Comparison of ENCODE assay signal across 27 cellular contexts in the genomic region with DNA sequence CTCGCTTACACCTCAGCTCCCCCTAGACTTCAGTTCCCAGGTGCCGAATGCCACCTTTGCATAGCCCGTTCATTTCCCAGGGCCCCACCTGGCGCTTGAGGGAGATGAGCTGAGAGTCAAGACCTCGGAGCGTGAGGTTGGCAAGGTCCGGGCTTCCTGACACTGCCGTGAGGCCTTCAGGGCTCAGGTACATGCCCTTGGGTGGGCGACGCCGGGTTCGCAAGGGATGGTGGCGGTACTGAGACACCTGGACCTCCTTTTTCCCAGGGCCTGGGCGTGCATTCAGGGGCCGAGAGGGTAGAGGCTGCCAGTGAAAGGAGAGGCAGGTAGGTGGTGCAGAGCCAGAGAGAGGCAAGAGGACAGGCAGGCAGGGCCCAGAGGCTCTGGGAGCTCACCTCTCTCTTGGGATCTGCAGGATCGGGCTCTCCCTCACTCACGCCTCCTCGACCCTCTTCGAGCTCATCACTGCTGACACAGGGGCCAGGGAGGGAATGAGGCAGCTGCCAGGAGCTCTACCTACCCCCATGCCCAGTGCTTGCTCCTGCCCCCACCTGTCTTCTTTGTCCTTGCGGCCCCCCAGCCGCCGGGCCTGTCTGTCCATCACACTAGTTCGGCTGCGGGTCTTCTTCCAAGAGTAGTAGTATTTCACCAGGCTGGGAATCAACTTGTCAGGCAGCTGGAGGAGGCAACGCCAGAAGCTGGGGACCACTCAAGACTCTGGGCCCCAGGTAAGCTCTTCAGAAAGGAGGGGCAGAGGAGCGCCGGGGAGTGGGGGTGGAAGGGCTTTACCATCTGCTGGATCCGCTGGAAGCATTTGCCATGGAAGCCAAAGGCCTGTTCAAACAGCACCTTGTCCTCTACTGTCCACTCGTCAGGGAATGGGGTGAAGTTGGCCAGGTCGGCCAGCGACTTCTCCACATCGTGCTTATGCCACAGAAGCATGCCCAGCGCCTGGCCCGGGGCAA. TPM values are rescaled to one million over a fixed set of nuclear protein-coding genes. Genes with fewer than 3 reads are reported as not detected.
DNase-seq lines count a peak whose midpoint lies in the region; ATAC-seq and TF ChIP-seq lines count a peak whose summit lies in the region.
"Had no signal": no experiment of that assay in that cellular context is flagged by ENCODE, and none has a peak within 500 bp of the region (broad histone marks: within the 10 kb centered on the region; RNA-seq: fewer than 3 reads in every experiment).

No MANE protein-coding gene starts in this region.

- 98% methylated on average over 7 of the region's 34 CpGs; no CpG with 5 or more reads in 1 of the 2 experiments for WGBS in IMR-90 (ENCODE audit: extremely low coverage in 2 of 2, insufficient read length in 1 of 2), 2 experiments
- 94 to 98% methylated on average over 27 to 34 of the region's 34 CpGs for WGBS in endodermal cell (ENCODE audit: insufficient coverage in 1 of 2, insufficient read length in 1 of 2), 2 experiments

- CTCF ChIA-PET in IMR-90 (lab: Yijun Ruan, JAX) = no interaction called here
- CTCF ChIA-PET in activated CD4-positive, alpha-beta T cell treated with anti-CD3 and anti-CD28 coated beads, Interleukin-2, amount 10 ng/mL, durations not matched to agents 7 days and 5 days (lab: Charles Lee) = interaction anchor here (0.5 to 1.2 kb wide), 4 partner anchors 9 to 129 kb away, joined by 3 to 4 read pairs (median 3); no protein-coding TSS in a partner anchor

- POLR2A ChIA-PET in IMR-90 (lab: Charles Lee; ENCODE audit: unreplicated experiment) = no interaction called here
- POLR2A ChIA-PET in activated CD4-positive, alpha-beta T cell treated with anti-CD3 and anti-CD28 coated beads, Interleukin-2, amount 10 ng/mL, durations not matched to agents 7 days and 5 days (lab: Charles Lee) = interaction anchor here (0.7 kb wide), 1 partner anchor 158 kb away, joined by 3 read pairs; no protein-coding TSS in a partner anchor

- intact Hi-C loops in IMR-90 (cut with micrococcal nuclease) = no loop called here

- no peak overlapping the region for H3K14ac ChIP-seq in IMR-90 (replicated peaks; ENCODE audit: low read depth, low read length)

- H2AK9ac ChIP-seq in IMR-90 (replicated peaks; ENCODE audit: low read depth, low read length, poor library complexity) = peak overlapping the region; percentile 50

- BruUV-seq in IMR-90 (replicated peaks; lab: Mats Ljungman, UMichigan) = no TSS peak

- no peak overlapping the region for H3K4ac ChIP-seq in IMR-90 (ENCODE audit: low read depth, low read length)

- no peak overlapping the region for H4K5ac ChIP-seq in IMR-90 (ENCODE audit: low read depth, low read length)

- H4K91ac ChIP-seq in IMR-90 (ENCODE audit: insufficient read depth, low read depth, low read length) = no peak overlapping the region

- H3K4me2 ChIP-seq in IMR-90 (ENCODE audit: low read depth, low read length) (no peak overlapping the region), osteoblast (ENCODE audit: insufficient read depth, low read length) (no peak overlapping the region)

- H2AFZ ChIP-seq in IMR-90 (replicated peaks; ENCODE audit: low read length, poor library complexity) = no peak overlapping the region
- no peak overlapping the region for H2AFZ ChIP-seq in osteoblast (ENCODE audit: low read length)

- no peak overlapping the region for H2BK15ac ChIP-seq in IMR-90 (ENCODE audit: low read depth, low read length)

- H3K9me1 ChIP-seq in IMR-90 (ENCODE audit: insufficient read depth, low read length) = peaks cover 6% of the 10 kb centered on the region

- H3K27ac ChIP-seq in IMR-90 (ENCODE audit: insufficient read depth, low read length) (no peak overlapping the region), endodermal cell (ENCODE audit: low read depth, low read length) (peak overlapping the region; percentile 10), osteoblast (ENCODE audit: low read depth, low read length) (no peak overlapping the region)
- H3K27ac ChIP-seq: epithelial cell of prostate, spleen, upper lobe of left lung had no signal

- ATAC-seq in IMR-90 (ENCODE audit: low read depth) (no peak), HG02870 (IDR thresholded peaks at IDR 0.05; ENCODE audit: unreplicated experiment) (no peak)
- ATAC-seq: left ventricle myocardium superior; naive thymus-derived CD8-positive, alpha-beta T cell; right cardiac atrium had no signal

- H3K56ac ChIP-seq in IMR-90 (ENCODE audit: extremely low read depth, insufficient read depth, low read length) = no peak overlapping the region

- dilution Hi-C loops in IMR-90 (cut with HindIII; ENCODE audit: low sequenced_read_pairs, unreplicated experiment) = no loop called here

- H3K27ac Mint-ChIP-seq in endodermal cell = no peak overlapping the region
- H3K27ac Mint-ChIP-seq in endothelial cell (ENCODE audit: unreplicated experiment) = no peak overlapping the region
- H3K27ac Mint-ChIP-seq in activated CD4-positive, alpha-beta T cell treated with anti-CD3 and anti-CD28 coated beads, Interleukin-2, amount 10 ng/mL, durations not matched to agents 7 days and 5 days = no peak overlapping the region
- H3K27ac Mint-ChIP-seq: naive thymus-derived CD8-positive, alpha-beta T cell; T-helper 2 cell treated with Interferon-gamma antibody and Interleukin-4, amounts not matched to agents 5 μg/mL and 100 μg/mL, for 36 hours had no signal

- peaks cover 0 to 4% of the 10 kb centered on the region in 2 experiments; a peak in 2 of 4 replicates for H3K79me1 ChIP-seq in IMR-90 (ENCODE audit: low read depth in 1 of 2, low read length in 2 of 2)

- no peak for TF ChIP-seq POLR2A in IMR-90 (IDR thresholded peaks at IDR 0.05; ENCODE audit: low read depth, low read length)

- no peak for TF ChIP-seq CTCF in GM10266 (IDR thresholded peaks at IDR 0.05; ENCODE audit: control insufficient read depth, insufficient read depth, low read depth, missing control alignments)
- no peak for TF ChIP-seq CTCF in IMR-90 (conservative IDR thresholded peaks at IDR 0.05; ENCODE audit: low read depth, low read length)
- no peak for TF ChIP-seq CTCF in endodermal cell (conservative IDR thresholded peaks at IDR 0.05)
- TF ChIP-seq CTCF in osteoblast (IDR thresholded peaks at IDR 0.05; ENCODE audit: extremely low read depth, low read depth, low read length) = no peak
- TF ChIP-seq CTCF in endothelial cell (IDR thresholded peaks at IDR 0.05; ENCODE audit: unreplicated experiment) = no peak

- in situ Hi-C loops in IMR-90 (cut with MboI; ENCODE audit: low sequenced_read_pairs) = no loop called here

- H3K23ac ChIP-seq in IMR-90 (ENCODE audit: low read depth, low read length) = no peak overlapping the region

- H3K36me3 Mint-ChIP-seq in endodermal cell (ENCODE audit: low read depth) (peaks cover 19% of the 10 kb centered on the region), endothelial cell (ENCODE audit: low read depth, unreplicated experiment) (no peaks in the 10 kb centered on the region)
- peaks cover 3% of the 10 kb centered on the region for H3K36me3 Mint-ChIP-seq in activated CD4-positive, alpha-beta T cell treated with anti-CD3 and anti-CD28 coated beads, Interleukin-2, amount 10 ng/mL, durations not matched to agents 7 days and 5 days (ENCODE audit: low read depth)

- H3K18ac ChIP-seq in IMR-90 (ENCODE audit: low read depth, low read length) = no peak overlapping the region

- peaks cover 21% of the 10 kb centered on the region for H3K4me1 ChIP-seq in IMR-90 (ENCODE audit: control insufficient read depth, insufficient read depth, low read length)
- H3K4me1 ChIP-seq in endodermal cell (ENCODE audit: control insufficient read depth, insufficient read depth, low read length) = peaks cover 15% of the 10 kb centered on the region
- peaks cover 15% of the 10 kb centered on the region for H3K4me1 ChIP-seq in osteoblast (ENCODE audit: insufficient read depth, low read length)

- H3K4me1 Mint-ChIP-seq in endodermal cell (peaks cover 13% of the 10 kb centered on the region), endothelial cell (ENCODE audit: unreplicated experiment) (peaks cover 7% of the 10 kb centered on the region)
- peaks cover 15% of the 10 kb centered on the region for H3K4me1 Mint-ChIP-seq in activated CD4-positive, alpha-beta T cell treated with anti-CD3 and anti-CD28 coated beads, Interleukin-2, amount 10 ng/mL, durations not matched to agents 7 days and 5 days

- H4K20me1 ChIP-seq in IMR-90 (ENCODE audit: insufficient read depth, low read length) (no peaks in the 10 kb centered on the region), osteoblast (ENCODE audit: insufficient read depth, low read length) (peaks cover 7% of the 10 kb centered on the region)

- H3K4me3 Mint-ChIP-seq in endodermal cell = no peak overlapping the region
- no peak overlapping the region for H3K4me3 Mint-ChIP-seq in endothelial cell (ENCODE audit: unreplicated experiment)
- no peak overlapping the region for H3K4me3 Mint-ChIP-seq in activated CD4-positive, alpha-beta T cell treated with anti-CD3 and anti-CD28 coated beads, Interleukin-2, amount 10 ng/mL, durations not matched to agents 7 days and 5 days
- H3K4me3 Mint-ChIP-seq: T-helper 2 cell treated with Interferon-gamma antibody and Interleukin-4, amounts not matched to agents 5 μg/mL and 100 μg/mL, for 36 hours had no signal

- H3K9me3 Mint-ChIP-seq in endodermal cell (no peaks in the 10 kb centered on the region), endothelial cell (ENCODE audit: unreplicated experiment) (no peaks in the 10 kb centered on the region)
- H3K9me3 Mint-ChIP-seq in activated CD4-positive, alpha-beta T cell treated with anti-CD3 and anti-CD28 coated beads, Interleukin-2, amount 10 ng/mL, durations not matched to agents 7 days and 5 days = no peaks in the 10 kb centered on the region
- H3K9me3 Mint-ChIP-seq: CD8-positive, alpha-beta memory T cell; naive thymus-derived CD8-positive, alpha-beta T cell; T-helper 2 cell treated with Interferon-gamma antibody and Interleukin-4, amounts not matched to agents 5 μg/mL and 100 μg/mL, for 36 hours had no signal

- H4K8ac ChIP-seq in IMR-90 (ENCODE audit: low read depth in 2 of 2, low read length in 2 of 2) = no peak overlapping the region

- H3K9ac ChIP-seq in IMR-90 (ENCODE audit: low read depth, low read length) = no peak overlapping the region
- no peak overlapping the region for H3K9ac ChIP-seq in endodermal cell (ENCODE audit: extremely low read depth, low read length, poor library complexity, severe bottlenecking)

- no peaks in the 10 kb centered on the region for H3K27me3 ChIP-seq in IMR-90 (ENCODE audit: control insufficient read depth, insufficient read depth, low read length)
- no peaks in the 10 kb centered on the region for H3K27me3 ChIP-seq in endodermal cell (ENCODE audit: control insufficient read depth, insufficient read depth, low read length, poor library complexity, severe bottlenecking)
- no peaks in the 10 kb centered on the region for H3K27me3 ChIP-seq in osteoblast (ENCODE audit: insufficient read depth, low read length)

- TF ChIP-seq RAD21 in IMR-90 (IDR thresholded peaks at IDR 0.05; ENCODE audit: low read length) = no peak

- DNase-seq in GM10266 (ENCODE audit: extremely low spot score) (peak; percentile 40), IMR-90 (no peak), endodermal cell (no peak), osteoblast (ENCODE audit: insufficient read length, low spot score, missing footprints) (peak; percentile 93), endothelial cell (ENCODE audit: low spot score) (no peak)
- DNase-seq in activated CD4-positive, alpha-beta T cell treated with anti-CD3 and anti-CD28 coated beads, Interleukin-2, amount 10 ng/mL, durations not matched to agents 7 days and 5 days = no peak
- DNase-seq: activated CD4-positive, alpha-beta T cell treated with anti-CD3 and anti-CD28 coated beads for 4 hours; activated CD8-positive, alpha-beta memory T cell treated with anti-CD3 and anti-CD28 coated beads for 24 hours; activated gamma-delta T cell treated with Interleukin-2 at 50 U/mL for 16 hours; activated T-cell treated with anti-CD3 and anti-CD28 coated beads, Interleukin-2, amount 50 U/mL, for 1 hour; CD8-positive, alpha-beta memory T cell; DMS153; HCEC 1CT; KBM-7; left ventricle myocardium superior; midbrain; naive thymus-derived CD8-positive, alpha-beta T cell; NCI-H1105 treated with DMSO at 0.1 percent for 48 hours; NCI-H1930; NCI-H774; right cardiac atrium; spleen; upper lobe of left lung had no signal

- no peak overlapping the region for H3K4me3 ChIP-seq in IMR-90 (ENCODE audit: insufficient read depth, low read depth, low read length)
- H3K4me3 ChIP-seq in endodermal cell (ENCODE audit: low read length) = no peak overlapping the region
- no peak overlapping the region for H3K4me3 ChIP-seq in osteoblast (ENCODE audit: insufficient read depth, low read length)
- H3K4me3 ChIP-seq: spleen, upper lobe of left lung had no signal

- H3K36me3 ChIP-seq in IMR-90 (ENCODE audit: control insufficient read depth, insufficient read depth, low read length) (peaks cover 4% of the 10 kb centered on the region; the same call in 1 of the 2 replicates), endodermal cell (ENCODE audit: control insufficient read depth, insufficient read depth, low read length) (peaks cover 5% of the 10 kb centered on the region), osteoblast (ENCODE audit: insufficient read depth, low read length) (no peaks in the 10 kb centered on the region)

- H3K79me2 ChIP-seq in osteoblast (ENCODE audit: insufficient read depth, low read length) = no peaks in the 10 kb centered on the region

- no peaks in the 10 kb centered on the region for H3K27me3 Mint-ChIP-seq in endodermal cell (ENCODE audit: insufficient read depth)
- H3K27me3 Mint-ChIP-seq in endothelial cell (ENCODE audit: unreplicated experiment) = peaks cover 11% of the 10 kb centered on the region
- H3K27me3 Mint-ChIP-seq in activated CD4-positive, alpha-beta T cell treated with anti-CD3 and anti-CD28 coated beads, Interleukin-2, amount 10 ng/mL, durations not matched to agents 7 days and 5 days = peaks cover 17% of the 10 kb centered on the region
- H3K27me3 Mint-ChIP-seq: naive thymus-derived CD8-positive, alpha-beta T cell had no signal

- no peak overlapping the region for H2BK20ac ChIP-seq in IMR-90 (ENCODE audit: low read depth, low read length)

- H2BK120ac ChIP-seq in IMR-90 (ENCODE audit: low read depth, low read length) = no peak overlapping the region

- H2AK5ac ChIP-seq in IMR-90 (ENCODE audit: low read depth, low read length) = no peak overlapping the region

- H3K9me3 ChIP-seq in IMR-90 (ENCODE audit: control insufficient read depth, insufficient read depth, low read length) (no peaks in the 10 kb centered on the region), endodermal cell (ENCODE audit: control insufficient read depth, low read length) (no peaks in the 10 kb centered on the region), osteoblast (ENCODE audit: low read depth, low read length) (no peaks in the 10 kb centered on the region)
- H3K9me3 ChIP-seq: spleen, upper lobe of left lung had no signal

- no peak overlapping the region for H2BK5ac ChIP-seq in IMR-90 (ENCODE audit: low read depth, low read length, poor library complexity, severe bottlenecking)

RNA-seq across cellular contexts. Expression of a gene that starts 2.8 kb away (rescaled TPM):
- total RNA-seq in IMR-90 (2012; rRNA removed) = 0.56 and 0.90 TPM in 2 replicates
- polyA plus RNA-seq in IMR-90 (2012; rRNA removed) = 2.0 and 2.4 TPM in 2 replicates
- 1.9 and 2.9 TPM in 2 replicates for polyA plus RNA-seq in IMR-90 (2012; cell fraction: cytosol; rRNA removed)
- 5.0 and 5.7 TPM in 2 replicates for polyA plus RNA-seq in IMR-90 (2012; cell fraction: nucleus; rRNA removed; ENCODE audit: low replicate concordance)
- 10 to 100 TPM; 45.0 to 51.4 TPM for total RNA-seq in endodermal cell
- polyA plus RNA-seq in endodermal cell (2013, experiment 1 of 2) = 111 TPM
- polyA plus RNA-seq in endodermal cell (2013, experiment 2 of 2) = 95.2 TPM
- total RNA-seq in osteoblast = under 0.01 TPM in 2 replicates
- total RNA-seq in endothelial cell (ENCODE audit: unreplicated experiment) = 9.3 TPM
- total RNA-seq in activated CD4-positive, alpha-beta T cell treated with anti-CD3 and anti-CD28 coated beads, Interleukin-2, amount 10 ng/mL, durations not matched to agents 7 days and 5 days = under 1 TPM; 0.12 to 0.40 TPM
- total RNA-seq: MCF 10A; naive thymus-derived CD8-positive, alpha-beta T cell had no signal
- polyA plus RNA-seq: CD8-positive, alpha-beta memory T cell had no signal

RNA-seq across cellular contexts. Expression of a gene that starts 24.7 kb away (rescaled TPM):
- total RNA-seq in IMR-90 (2012; rRNA removed) = 8.9 and 15.2 TPM in 2 replicates
- 23.1 and 24.7 TPM in 2 replicates for polyA plus RNA-seq in IMR-90 (2012; rRNA removed)
- 10.1 and 11.0 TPM in 2 replicates for polyA plus RNA-seq in IMR-90 (2012; cell fraction: cytosol; rRNA removed)
- 61.6 and 108 TPM in 2 replicates for polyA plus RNA-seq in IMR-90 (2012; cell fraction: nucleus; rRNA removed; ENCODE audit: low replicate concordance)
- total RNA-seq in endodermal cell = 10 to 100 TPM; 47.2 to 53.5 TPM
- polyA plus RNA-seq in endodermal cell (2013, experiment 1 of 2) = 34.7 TPM
- polyA plus RNA-seq in endodermal cell (2013, experiment 2 of 2) = 34.0 TPM
- 11.9 and 12.1 TPM in 2 replicates for total RNA-seq in osteoblast
- 48.2 TPM for total RNA-seq in endothelial cell (ENCODE audit: unreplicated experiment)
- total RNA-seq in activated CD4-positive, alpha-beta T cell treated with anti-CD3 and anti-CD28 coated beads, Interleukin-2, amount 10 ng/mL, durations not matched to agents 7 days and 5 days = 10 to 100 TPM; 30.4 to 33.6 TPM

Comparison
In these comparisons a context has a peak if more than half of its experiments do, and no peak if none do; other contexts are left out.
1. DNase-seq: peak in GM10266 (single experiment) and osteoblast (single experiment); none in IMR-90 (single experiment), endodermal cell (single experiment), endothelial cell (single experiment) and activated CD4-positive, alpha-beta T cell treated with anti-CD3 and anti-CD28 coated beads, Interleukin-2, amount 10 ng/mL, durations not matched to agents 7 days and 5 days (single experiment).